8 cellular contexts compared by ENCODE assay signal in genomic region chr7:4725014-4725951, GRCh38.
DNase-seq lines count a peak whose midpoint lies in the region; ATAC-seq and TF ChIP-seq lines count a peak whose summit lies in the region.

No MANE protein-coding gene starts in this region.

- no peak; the same call in 1 of the 2 replicates for TF ChIP-seq CTCF in AG10803 (conservative IDR thresholded peaks at IDR 0.05; ENCODE audit: low read length)

- peak overlapping the region; percentile 92 for H3K27ac ChIP-seq in caudate nucleus (ENCODE audit: low read depth, low read length)

- ATAC-seq in GM19324 (IDR thresholded peaks at IDR 0.05; ENCODE audit: low FRiP score, unreplicated experiment) (peak; percentile 75), HG03469 (IDR thresholded peaks at IDR 0.05; ENCODE audit: unreplicated experiment) (peak; percentile 44)

- peak overlapping the region; percentile 66 for H3K4me3 ChIP-seq in AG10803 (ENCODE audit: low read length)

- peak; percentile 85 for DNase-seq in AG10803 (ENCODE audit: low read depth)
- DNase-seq in T1000 (lab: John Stamatoyannopoulos, UW), result peak; percentile 54
- DNase-seq in caudate nucleus (lab: John Stamatoyannopoulos, UW), result peak in 58 of 61 donors; percentile 35 to 90 (median 72)
- peak; percentile 82 for DNase-seq in islet precursor cell
- DNase-seq in smooth muscle cell of the brain vasculature (ENCODE audit: low read depth, low spot score), result peak; percentile 88
- no peak for DNase-seq in SIG-M5 treated with dmso at 0.1 percent for 504 hours (lab: John Stamatoyannopoulos, UW; ENCODE audit: unreplicated experiment)
